Comparison of ENCODE assay signal across 8 cellular contexts in genomic region chr4:40736910-40737309, GRCh38.
DNase-seq lines count a peak whose midpoint lies in the region; ATAC-seq and TF ChIP-seq lines count a peak whose summit lies in the region.

No MANE protein-coding gene starts in this region.

- no peaks in the 10 kb centered on the region for H3K79me2 ChIP-seq in MM.1S (ENCODE audit: low read length)

- H3F3A ChIP-seq in MM.1S (ENCODE audit: insufficient read depth, low read length): no peaks in the 10 kb centered on the region

- no peak overlapping the region for H3K9ac ChIP-seq in MM.1S (ENCODE audit: low read length)

- H2AFZ ChIP-seq in MM.1S (ENCODE audit: low read length): no peak overlapping the region

- DNase-seq in DMS 273 (lab: John Stamatoyannopoulos, UW; ENCODE audit: unreplicated experiment) (peak; percentile 55), DMS 273 treated with DMSO at 0.1 percent for 48 hours (lab: John Stamatoyannopoulos, UW) (no peak), MM.1S (peak; percentile 69), kidney glomerular epithelial cell (lab: John Stamatoyannopoulos, UW) (peak; percentile 23), NCI-H1048 (lab: John Stamatoyannopoulos, UW) (no peak)

- H3K4me2 ChIP-seq in MM.1S (ENCODE audit: low read depth, low read length): no peak overlapping the region

- H3K9me2 ChIP-seq in MM.1S (replicated peaks; ENCODE audit: insufficient read depth, low read length): no peaks in the 10 kb centered on the region

- H3K36me3 ChIP-seq in MM.1S (replicated peaks; ENCODE audit: insufficient read depth, low read length): no peaks in the 10 kb centered on the region

- peak; percentile 82 for ATAC-seq in SK-N-SH treated with all-trans-retinoic acid at 6 μM for 48 hours
- no peak for ATAC-seq in HG02884 (IDR thresholded peaks at IDR 0.05; ENCODE audit: unreplicated experiment)
- ATAC-seq in GM18498 (IDR thresholded peaks at IDR 0.05; ENCODE audit: unreplicated experiment): no peak

- no peaks in the 10 kb centered on the region for H3K27me3 ChIP-seq in MM.1S (replicated peaks; ENCODE audit: insufficient read depth, low read length)

- no peak overlapping the region for H3K4me3 ChIP-seq in MM.1S (ENCODE audit: low read length)

- no peaks in the 10 kb centered on the region for H4K20me1 ChIP-seq in MM.1S (ENCODE audit: insufficient read depth, low read length)

- H3K4me1 ChIP-seq in MM.1S (ENCODE audit: low read length): no peaks in the 10 kb centered on the region

- H3K9me3 ChIP-seq in MM.1S (replicated peaks; ENCODE audit: insufficient read depth, low read length): no peaks in the 10 kb centered on the region

- H3K27ac ChIP-seq in MM.1S (ENCODE audit: low read length): no peak overlapping the region

- TF ChIP-seq CTCF in MM.1S (IDR thresholded peaks at IDR 0.05; ENCODE audit: low read length): peak; percentile 53

TF ChIP-seq in SK-N-SH treated with all-trans-retinoic acid at 6 μM for 48 hours, 23 proteins besides CTCF, POLR2A, EP300 and RAD21:
- TF ChIP-seq, protein P1, sequence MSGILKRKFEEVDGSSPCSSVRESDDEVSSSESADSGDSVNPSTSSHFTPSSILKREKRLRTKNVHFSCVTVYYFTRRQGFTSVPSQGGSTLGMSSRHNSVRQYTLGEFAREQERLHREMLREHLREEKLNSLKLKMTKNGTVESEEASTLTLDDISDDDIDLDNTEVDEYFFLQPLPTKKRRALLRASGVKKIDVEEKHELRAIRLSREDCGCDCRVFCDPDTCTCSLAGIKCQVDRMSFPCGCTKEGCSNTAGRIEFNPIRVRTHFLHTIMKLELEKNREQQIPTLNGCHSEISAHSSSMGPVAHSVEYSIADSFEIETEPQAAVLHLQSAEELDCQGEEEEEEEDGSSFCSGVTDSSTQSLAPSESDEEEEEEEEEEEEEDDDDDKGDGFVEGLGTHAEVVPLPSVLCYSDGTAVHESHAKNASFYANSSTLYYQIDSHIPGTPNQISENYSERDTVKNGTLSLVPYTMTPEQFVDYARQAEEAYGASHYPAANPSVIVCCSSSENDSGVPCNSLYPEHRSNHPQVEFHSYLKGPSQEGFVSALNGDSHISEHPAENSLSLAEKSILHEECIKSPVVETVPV (CRISPR knock-in tag; IDR thresholded peaks at IDR 0.05): no peak
- TF ChIP-seq ZNF565 (CRISPR knock-in tag; conservative IDR thresholded peaks at IDR 0.05; ENCODE audit: low read depth): no peak
- TF ChIP-seq RARB (CRISPR knock-in tag; IDR thresholded peaks at IDR 0.05): no peak
- no peak for TF ChIP-seq ZNF8 (CRISPR knock-in tag; IDR thresholded peaks at IDR 0.05)
- no peak for TF ChIP-seq ARNTL (CRISPR knock-in tag; IDR thresholded peaks at IDR 0.05; ENCODE audit: borderline replicate concordance, low read depth)
- TF ChIP-seq, protein P2, sequence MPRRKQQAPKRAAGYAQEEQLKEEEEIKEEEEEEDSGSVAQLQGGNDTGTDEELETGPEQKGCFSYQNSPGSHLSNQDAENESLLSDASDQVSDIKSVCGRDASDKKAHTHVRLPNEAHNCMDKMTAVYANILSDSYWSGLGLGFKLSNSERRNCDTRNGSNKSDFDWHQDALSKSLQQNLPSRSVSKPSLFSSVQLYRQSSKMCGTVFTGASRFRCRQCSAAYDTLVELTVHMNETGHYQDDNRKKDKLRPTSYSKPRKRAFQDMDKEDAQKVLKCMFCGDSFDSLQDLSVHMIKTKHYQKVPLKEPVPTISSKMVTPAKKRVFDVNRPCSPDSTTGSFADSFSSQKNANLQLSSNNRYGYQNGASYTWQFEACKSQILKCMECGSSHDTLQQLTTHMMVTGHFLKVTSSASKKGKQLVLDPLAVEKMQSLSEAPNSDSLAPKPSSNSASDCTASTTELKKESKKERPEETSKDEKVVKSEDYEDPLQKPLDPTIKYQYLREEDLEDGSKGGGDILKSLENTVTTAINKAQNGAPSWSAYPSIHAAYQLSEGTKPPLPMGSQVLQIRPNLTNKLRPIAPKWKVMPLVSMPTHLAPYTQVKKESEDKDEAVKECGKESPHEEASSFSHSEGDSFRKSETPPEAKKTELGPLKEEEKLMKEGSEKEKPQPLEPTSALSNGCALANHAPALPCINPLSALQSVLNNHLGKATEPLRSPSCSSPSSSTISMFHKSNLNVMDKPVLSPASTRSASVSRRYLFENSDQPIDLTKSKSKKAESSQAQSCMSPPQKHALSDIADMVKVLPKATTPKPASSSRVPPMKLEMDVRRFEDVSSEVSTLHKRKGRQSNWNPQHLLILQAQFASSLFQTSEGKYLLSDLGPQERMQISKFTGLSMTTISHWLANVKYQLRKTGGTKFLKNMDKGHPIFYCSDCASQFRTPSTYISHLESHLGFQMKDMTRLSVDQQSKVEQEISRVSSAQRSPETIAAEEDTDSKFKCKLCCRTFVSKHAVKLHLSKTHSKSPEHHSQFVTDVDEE (CRISPR knock-in tag; IDR thresholded peaks at IDR 0.05): no peak
- no peak for TF ChIP-seq ZC3H10 (CRISPR knock-in tag; IDR thresholded peaks at IDR 0.05)
- TF ChIP-seq ESRRG (CRISPR knock-in tag; IDR thresholded peaks at IDR 0.05): no peak
- no peak for TF ChIP-seq BACH2 (CRISPR knock-in tag; IDR thresholded peaks at IDR 0.05; ENCODE audit: borderline replicate concordance)
- TF ChIP-seq PPARA (CRISPR knock-in tag; IDR thresholded peaks at IDR 0.05; ENCODE audit: borderline replicate concordance): no peak
- no peak for TF ChIP-seq OSR1 (CRISPR knock-in tag; IDR thresholded peaks at IDR 0.05)
- TF ChIP-seq, protein P3, sequence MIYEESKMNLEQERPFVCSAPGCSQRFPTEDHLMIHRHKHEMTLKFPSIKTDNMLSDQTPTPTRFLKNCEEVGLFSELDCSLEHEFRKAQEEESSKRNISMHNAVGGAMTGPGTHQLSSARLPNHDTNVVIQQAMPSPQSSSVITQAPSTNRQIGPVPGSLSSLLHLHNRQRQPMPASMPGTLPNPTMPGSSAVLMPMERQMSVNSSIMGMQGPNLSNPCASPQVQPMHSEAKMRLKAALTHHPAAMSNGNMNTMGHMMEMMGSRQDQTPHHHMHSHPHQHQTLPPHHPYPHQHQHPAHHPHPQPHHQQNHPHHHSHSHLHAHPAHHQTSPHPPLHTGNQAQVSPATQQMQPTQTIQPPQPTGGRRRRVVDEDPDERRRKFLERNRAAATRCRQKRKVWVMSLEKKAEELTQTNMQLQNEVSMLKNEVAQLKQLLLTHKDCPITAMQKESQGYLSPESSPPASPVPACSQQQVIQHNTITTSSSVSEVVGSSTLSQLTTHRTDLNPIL (CRISPR knock-in tag; IDR thresholded peaks at IDR 0.05; ENCODE audit: low read depth): no peak
- TF ChIP-seq SNAI2 (CRISPR knock-in tag; IDR thresholded peaks at IDR 0.05): no peak
- no peak for TF ChIP-seq ZNF70 (CRISPR knock-in tag; IDR thresholded peaks at IDR 0.05)
- TF ChIP-seq TCF4 (CRISPR knock-in tag; IDR thresholded peaks at IDR 0.05; ENCODE audit: borderline replicate concordance): no peak
- TF ChIP-seq ZFP30 (CRISPR knock-in tag; IDR thresholded peaks at IDR 0.05): no peak
TF ChIP-seq in SK-N-SH treated with all-trans-retinoic acid at 6 μM for 48 hours: peak in this region for 0.

Comparison
In these comparisons a context has a peak if more than half of its experiments do, and no peak if none do; other contexts are left out.
1. DNase-seq: peak in DMS 273 (single experiment), MM.1S (single experiment) and kidney glomerular epithelial cell (single experiment); none in DMS 273 treated with DMSO at 0.1 percent for 48 hours (single experiment) and NCI-H1048 (single experiment).